33 cellular contexts compared by ENCODE assay signal in the genomic region with DNA sequence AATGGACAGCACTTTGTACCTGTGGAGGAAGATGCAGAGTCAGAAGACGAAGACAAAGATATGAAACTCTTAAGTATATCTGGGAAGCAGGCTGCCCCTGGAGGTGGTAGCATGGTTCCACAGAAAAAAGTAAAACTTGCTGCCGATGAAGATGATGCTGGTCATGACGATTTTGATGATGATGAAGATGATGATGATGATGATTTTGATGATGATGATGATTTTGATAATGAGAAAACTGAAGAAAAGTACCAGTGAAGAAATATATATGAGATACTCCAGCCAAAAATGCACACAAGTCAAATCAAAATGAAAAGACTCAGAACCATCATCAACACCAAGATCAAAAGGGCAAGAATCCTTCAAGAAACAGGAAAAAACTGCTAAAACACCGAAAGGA.
"Had no signal": no experiment of that assay in that cellular context is flagged by ENCODE, and none has a peak within 500 bp of the region (broad histone marks: within the 10 kb centered on the region; RNA-seq: fewer than 3 reads in every experiment).

No MANE protein-coding gene starts in this region.

- DNase-seq: Karpas-422, Kasumi-1, MG63, MM.1S, MV-4-11, NCI-H1048, NCI-H1092, NCI-H1092 treated with DMSO at 0.1 percent for 48 hours, NCI-H1105, NCI-H1417, NCI-H1417 treated with DMSO at 0.1 percent for 48 hours, NCI-H1436, NCI-H1436 treated with DMSO at 0.1 percent for 48 hours, NCI-H146, NCI-H1694, NCI-H1694 treated with DMSO at 0.1 percent for 48 hours, NCI-H187, NCI-H187 treated with DMSO at 0.1 percent for 48 hours, NCI-H1930, NCI-H2029, NCI-H2029 treated with DMSO at 0.1 percent for 48 hours, NCI-H2081, NCI-H2081 treated with DMSO at 0.1 percent for 48 hours, NCI-H2107, NCI-H2171, NCI-H2171 treated with DMSO at 0.1 percent for 48 hours, NCI-H2227 treated with DMSO at 0.1 percent for 48 hours, NCI-H345, NCI-H446, NCI-H446 treated with DMSO at 0.1 percent for 48 hours, NCI-H510A, NCI-H510A treated with DMSO at 0.1 percent for 48 hours, NCI-H524 had no signal

- H3K4me3 ChIP-seq: MG63 had no signal

- H3K9me3 ChIP-seq: MG63 had no signal

- H3K36me3 ChIP-seq: MG63 had no signal
